ENCODE assay signal across 1 cellular context in genomic region chr7:135718794-135719436, GRCh38.
A peak's percentile ranks its signal among the peaks of the same experiment; 100 is the strongest.
TF ChIP-seq lines count a peak whose summit lies in the region.

No MANE protein-coding gene starts in this region.

TF ChIP-seq in HepG2, 621 proteins besides CTCF, POLR2A, EP300 and RAD21:
- TF ChIP-seq TP53 (CRISPR knock-in tag; conservative IDR thresholded peaks at IDR 0.05) (no peak), FOXM1 (CRISPR knock-in tag; IDR thresholded peaks at IDR 0.05) (no peak), KMT2B (CRISPR knock-in tag; IDR thresholded peaks at IDR 0.05) (no peak), CREB1 (IDR thresholded peaks at IDR 0.05) (peak; percentile 81), CREB1 (CRISPR knock-in tag; IDR thresholded peaks at IDR 0.05) (no peak), ZNF329 (CRISPR knock-in tag; IDR thresholded peaks at IDR 0.05; ENCODE audit: low read depth) (no peak), MTF2 (CRISPR knock-in tag; IDR thresholded peaks at IDR 0.05; ENCODE audit: borderline replicate concordance) (no peak)
